20 cellular contexts compared by ENCODE assay signal in genomic region chr3:16442730-16443129, GRCh38.
A peak's percentile ranks its signal among the peaks of the same experiment; 100 is the strongest.
DNase-seq lines count a peak whose midpoint lies in the region; ATAC-seq, FAIRE-seq and TF ChIP-seq lines count a peak whose summit lies in the region.
"Had no signal": no experiment of that assay in that cellular context is flagged by ENCODE, and none has a peak within 500 bp of the region (broad histone marks: within the 10 kb centered on the region; RNA-seq: fewer than 3 reads in every experiment).

No MANE protein-coding gene starts in this region.

- peaks cover 92% of the 10 kb centered on the region for H3K79me2 ChIP-seq in SU-DHL-6 (ENCODE audit: insufficient read depth, low read length)

- intact Hi-C loops in activated naive CD4-positive, alpha-beta T cell treated with anti-CD3 and anti-CD28 coated beads for 36 hours (cut with micrococcal nuclease): no loop called here

- peaks cover 36 to 85% of the 10 kb centered on the region in 2 donors for H3K4me1 Mint-ChIP-seq in stimulated activated naive B cell treated with anti-CD40 and anti-IgM and Interleukin-4, amounts not matched to agents 10 μg/mL and 1 μg/mL and 100 μg/mL, for 72 hours
- peaks cover 27% of the 10 kb centered on the region for H3K4me1 Mint-ChIP-seq in activated naive CD4-positive, alpha-beta T cell treated with anti-CD3 and anti-CD28 coated beads for 36 hours (ENCODE audit: low read depth)

- H3K4me2 ChIP-seq in SU-DHL-6 (ENCODE audit: low read depth, low read length, poor library complexity, severe bottlenecking): peak overlapping the region; percentile 69

- H2AFZ ChIP-seq in SU-DHL-6 (ENCODE audit: low read depth, low read length, severe bottlenecking): no peak overlapping the region

- no peaks in the 10 kb centered on the region for H4K20me1 ChIP-seq in SU-DHL-6 (ENCODE audit: low read depth, low read length)

- H3K27ac Mint-ChIP-seq in stimulated activated naive B cell treated with anti-CD40 and anti-IgM and Interleukin-4, amounts not matched to agents 10 μg/mL and 1 μg/mL and 100 μg/mL, for 72 hours: peak overlapping the region; percentile 1
- no peak overlapping the region for H3K27ac Mint-ChIP-seq in activated naive CD4-positive, alpha-beta T cell treated with anti-CD3 and anti-CD28 coated beads for 36 hours

- no peak for DNase-seq in GM18507 (ENCODE audit: extremely low spot score, insufficient read length, low read depth)
- no peak for DNase-seq in stimulated activated naive B cell treated with anti-CD40 and anti-IgM and Interleukin-4, amounts not matched to agents 10 μg/mL and 1 μg/mL and 100 μg/mL, for 72 hours
- DNase-seq in HuH-7.5 (ENCODE audit: low spot score): no peak
- no peak for DNase-seq in activated naive CD4-positive, alpha-beta T cell treated with anti-CD3 and anti-CD28 coated beads for 36 hours
- no peak for DNase-seq in DMS53 (lab: John Stamatoyannopoulos, UW)
- DNase-seq: ACHN; BE2C; C1 segment of cervical spinal cord; CD4-positive, CD25-positive, alpha-beta regulatory T cell; CD8-positive, alpha-beta memory T cell; COR-L47; DMS 273 treated with DMSO at 0.1 percent for 48 hours; GDM1; IMR-90 had no signal

- H3K9me3 ChIP-seq in HEK293 (ENCODE audit: control insufficient read depth, insufficient read depth, low read depth, low read length) (no peaks in the 10 kb centered on the region), SU-DHL-6 (ENCODE audit: insufficient read depth, low read length) (no peaks in the 10 kb centered on the region)
- H3K9me3 ChIP-seq: BE2C, HAP-1 had no signal

- POLR2A ChIA-PET in HEK293 (lab: Yijun Ruan, JAX): no interaction called here

- H3K9me2 ChIP-seq in SU-DHL-6 (replicated peaks; ENCODE audit: insufficient read depth, low read length): no peaks in the 10 kb centered on the region

- FAIRE-seq in GM18507 (lab: Jason Lieb, UNC): peak; percentile 9
- FAIRE-seq: A204.1, H1, K562 had no signal

- no peak for ATAC-seq in stimulated activated naive B cell treated with anti-CD40 and anti-IgM and Interleukin-4, amounts not matched to agents 10 μg/mL and 1 μg/mL and 100 μg/mL, for 72 hours (replicated peaks)
- ATAC-seq: K562 had no signal

- H3K9ac ChIP-seq in SU-DHL-6 (ENCODE audit: low read length): peak overlapping the region; percentile 53

- peaks cover 16% of the 10 kb centered on the region for H3K4me1 ChIP-seq in HEK293 (ENCODE audit: control insufficient read depth, insufficient read depth, low read length)
- H3K4me1 ChIP-seq: BE2C, HAP-1 had no signal

- no peaks in the 10 kb centered on the region for H3K27me3 ChIP-seq in SU-DHL-6 (ENCODE audit: low read length)
- H3K27me3 ChIP-seq: BE2C had no signal

- H3K4me3 ChIP-seq in HEK293 (ENCODE audit: low read depth, low read length) (no peak overlapping the region), SU-DHL-6 (ENCODE audit: insufficient read depth, low read length, poor library complexity, severe bottlenecking) (peak overlapping the region; percentile 10)
- H3K4me3 ChIP-seq: HAP-1, K562 had no signal

- peaks cover 94% of the 10 kb centered on the region for H3F3A ChIP-seq in SU-DHL-6 (ENCODE audit: insufficient read depth)

- H3K27ac ChIP-seq in HEK293 (ENCODE audit: extremely low read depth, low read depth, low read length) (no peak overlapping the region), SU-DHL-6 (ENCODE audit: low read depth, low read length) (peak overlapping the region; percentile 100)

- no peaks in the 10 kb centered on the region for H3K36me3 ChIP-seq in HEK293 (ENCODE audit: control insufficient read depth in 2 of 2, insufficient read depth in 1 of 2, low read length in 2 of 2)
- H3K36me3 ChIP-seq in SU-DHL-6 (ENCODE audit: low read length): peaks cover 4% of the 10 kb centered on the region; the same call in 1 of the 2 replicates
- H3K36me3 ChIP-seq: BE2C, HAP-1 had no signal

- peaks cover 62 to 89% of the 10 kb centered on the region in 2 donors for H3K36me3 Mint-ChIP-seq in stimulated activated naive B cell treated with anti-CD40 and anti-IgM and Interleukin-4, amounts not matched to agents 10 μg/mL and 1 μg/mL and 100 μg/mL, for 72 hours
- peaks cover 17% of the 10 kb centered on the region for H3K36me3 Mint-ChIP-seq in activated naive CD4-positive, alpha-beta T cell treated with anti-CD3 and anti-CD28 coated beads for 36 hours (ENCODE audit: low read depth)

- TF ChIP-seq CTCF in HEK293 (tag by site-specific recombination; IDR thresholded peaks at IDR 0.05) (no peak), SU-DHL-6 (IDR thresholded peaks at IDR 0.05; ENCODE audit: insufficient read depth, low read length, poor library complexity, severe bottlenecking) (no peak)

- CTCF ChIA-PET in HEK293 (lab: Yijun Ruan, JAX): interaction anchor here (0.7 kb wide), 2 partner anchors 40 to 884 kb away, joined by 3 read pairs; no protein-coding TSS in a partner anchor
- CTCF ChIA-PET in activated naive CD4-positive, alpha-beta T cell treated with anti-CD3 and anti-CD28 coated beads for 36 hours (lab: Charles Lee): no interaction called here

- peaks cover 0 to 1% of the 10 kb centered on the region in 2 donors for H3K9me3 Mint-ChIP-seq in stimulated activated naive B cell treated with anti-CD40 and anti-IgM and Interleukin-4, amounts not matched to agents 10 μg/mL and 1 μg/mL and 100 μg/mL, for 72 hours
- H3K9me3 Mint-ChIP-seq in activated naive CD4-positive, alpha-beta T cell treated with anti-CD3 and anti-CD28 coated beads for 36 hours: peaks cover 2% of the 10 kb centered on the region
- H3K9me3 Mint-ChIP-seq: CD4-positive, CD25-positive, alpha-beta regulatory T cell; CD8-positive, alpha-beta memory T cell had no signal

- H3K4me3 Mint-ChIP-seq in stimulated activated naive B cell treated with anti-CD40 and anti-IgM and Interleukin-4, amounts not matched to agents 10 μg/mL and 1 μg/mL and 100 μg/mL, for 72 hours: peak overlapping the region in 1 of 2 donors; percentile 26
- no peak overlapping the region for H3K4me3 Mint-ChIP-seq in activated naive CD4-positive, alpha-beta T cell treated with anti-CD3 and anti-CD28 coated beads for 36 hours
- H3K4me3 Mint-ChIP-seq: CD4-positive, CD25-positive, alpha-beta regulatory T cell; CD8-positive, alpha-beta memory T cell had no signal

- no peaks in the 10 kb centered on the region for H3K27me3 Mint-ChIP-seq in stimulated activated naive B cell treated with anti-CD40 and anti-IgM and Interleukin-4, amounts not matched to agents 10 μg/mL and 1 μg/mL and 100 μg/mL, for 72 hours
- H3K27me3 Mint-ChIP-seq in activated naive CD4-positive, alpha-beta T cell treated with anti-CD3 and anti-CD28 coated beads for 36 hours (ENCODE audit: low read depth): no peaks in the 10 kb centered on the region
- H3K27me3 Mint-ChIP-seq: CD4-positive, CD25-positive, alpha-beta regulatory T cell; CD8-positive, alpha-beta memory T cell had no signal

TF ChIP-seq in HEK293, 187 proteins besides CTCF, POLR2A, EP300 and RAD21:
- TF ChIP-seq SALL2 (tag by site-specific recombination; IDR thresholded peaks at IDR 0.05; ENCODE audit: borderline replicate concordance) (no peak), ZNF146 (tag by site-specific recombination; IDR thresholded peaks at IDR 0.05) (peak; percentile 58)
